ENCODE assay signal across 1 cellular context in the genomic region with DNA sequence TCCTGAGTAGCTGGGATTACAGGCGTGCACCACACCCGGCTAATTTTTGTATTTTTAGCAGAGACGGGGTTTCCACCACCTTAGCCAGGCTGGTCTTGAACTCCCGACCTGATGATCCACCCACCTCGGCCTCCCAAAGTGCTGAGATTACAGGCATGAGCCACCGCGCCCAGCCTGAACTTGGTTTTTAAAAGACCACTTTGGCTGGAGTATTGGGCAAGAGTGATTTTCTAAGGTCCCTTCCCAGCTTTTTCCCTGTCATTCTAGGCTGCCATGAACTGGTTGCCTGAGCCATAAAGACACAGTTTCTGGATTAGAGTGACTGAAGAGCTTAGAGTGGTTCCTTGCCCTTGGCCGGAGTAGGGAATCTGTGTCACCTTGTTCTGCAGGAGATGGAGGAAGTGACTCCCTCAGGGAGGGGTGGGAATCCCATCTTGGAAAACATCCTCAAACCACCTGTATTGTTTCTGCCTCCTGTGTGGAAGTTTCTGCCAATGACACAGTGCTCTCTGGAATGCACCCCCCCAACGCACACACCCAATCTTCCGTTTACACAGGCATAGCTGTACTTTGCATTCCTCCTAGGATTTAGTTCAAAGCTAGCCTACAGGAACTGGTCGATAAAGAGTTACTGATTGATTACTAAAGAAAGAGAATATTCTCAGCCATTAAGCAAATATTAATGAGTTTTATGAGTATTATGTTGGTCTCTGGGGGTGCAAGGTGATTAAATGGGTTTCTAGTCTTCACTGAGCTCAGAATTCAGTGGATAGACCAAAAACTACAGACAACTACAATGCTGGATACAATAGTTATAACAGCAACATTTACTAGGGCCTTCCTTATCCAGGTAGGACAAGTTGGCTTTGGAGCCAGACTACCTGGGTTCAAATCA.
TF ChIP-seq lines count a peak whose summit lies in the region.

No MANE protein-coding gene starts in this region.

TF ChIP-seq in HCT116, 20 proteins besides CTCF, POLR2A, EP300 and RAD21:
- TF ChIP-seq POLR2AphosphoS5 (IDR thresholded peaks at IDR 0.05; ENCODE audit: low read depth, low read length): peak; percentile 81
- peak; percentile 86 for TF ChIP-seq CBX3 (IDR thresholded peaks at IDR 0.05; ENCODE audit: low read depth)
- TF ChIP-seq, protein P1, sequence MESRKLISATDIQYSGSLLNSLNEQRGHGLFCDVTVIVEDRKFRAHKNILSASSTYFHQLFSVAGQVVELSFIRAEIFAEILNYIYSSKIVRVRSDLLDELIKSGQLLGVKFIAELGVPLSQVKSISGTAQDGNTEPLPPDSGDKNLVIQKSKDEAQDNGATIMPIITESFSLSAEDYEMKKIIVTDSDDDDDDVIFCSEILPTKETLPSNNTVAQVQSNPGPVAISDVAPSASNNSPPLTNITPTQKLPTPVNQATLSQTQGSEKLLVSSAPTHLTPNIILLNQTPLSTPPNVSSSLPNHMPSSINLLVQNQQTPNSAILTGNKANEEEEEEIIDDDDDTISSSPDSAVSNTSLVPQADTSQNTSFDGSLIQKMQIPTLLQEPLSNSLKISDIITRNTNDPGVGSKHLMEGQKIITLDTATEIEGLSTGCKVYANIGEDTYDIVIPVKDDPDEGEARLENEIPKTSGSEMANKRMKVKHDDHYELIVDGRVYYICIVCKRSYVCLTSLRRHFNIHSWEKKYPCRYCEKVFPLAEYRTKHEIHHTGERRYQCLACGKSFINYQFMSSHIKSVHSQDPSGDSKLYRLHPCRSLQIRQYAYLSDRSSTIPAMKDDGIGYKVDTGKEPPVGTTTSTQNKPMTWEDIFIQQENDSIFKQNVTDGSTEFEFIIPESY (IDR thresholded peaks at IDR 0.05; ENCODE audit: extremely low read depth, insufficient replicate concordance, low read length): no peak
- TF ChIP-seq YY1 (IDR thresholded peaks at IDR 0.05; ENCODE audit: extremely low read depth, insufficient replicate concordance, low read depth, low read length): peak; percentile 48
- TF ChIP-seq EGR1 (IDR thresholded peaks at IDR 0.05; ENCODE audit: low read depth): 0 out of 2 replicates have a peak, but pooled peaks have one; percentile 32
- TF ChIP-seq, protein P2, sequence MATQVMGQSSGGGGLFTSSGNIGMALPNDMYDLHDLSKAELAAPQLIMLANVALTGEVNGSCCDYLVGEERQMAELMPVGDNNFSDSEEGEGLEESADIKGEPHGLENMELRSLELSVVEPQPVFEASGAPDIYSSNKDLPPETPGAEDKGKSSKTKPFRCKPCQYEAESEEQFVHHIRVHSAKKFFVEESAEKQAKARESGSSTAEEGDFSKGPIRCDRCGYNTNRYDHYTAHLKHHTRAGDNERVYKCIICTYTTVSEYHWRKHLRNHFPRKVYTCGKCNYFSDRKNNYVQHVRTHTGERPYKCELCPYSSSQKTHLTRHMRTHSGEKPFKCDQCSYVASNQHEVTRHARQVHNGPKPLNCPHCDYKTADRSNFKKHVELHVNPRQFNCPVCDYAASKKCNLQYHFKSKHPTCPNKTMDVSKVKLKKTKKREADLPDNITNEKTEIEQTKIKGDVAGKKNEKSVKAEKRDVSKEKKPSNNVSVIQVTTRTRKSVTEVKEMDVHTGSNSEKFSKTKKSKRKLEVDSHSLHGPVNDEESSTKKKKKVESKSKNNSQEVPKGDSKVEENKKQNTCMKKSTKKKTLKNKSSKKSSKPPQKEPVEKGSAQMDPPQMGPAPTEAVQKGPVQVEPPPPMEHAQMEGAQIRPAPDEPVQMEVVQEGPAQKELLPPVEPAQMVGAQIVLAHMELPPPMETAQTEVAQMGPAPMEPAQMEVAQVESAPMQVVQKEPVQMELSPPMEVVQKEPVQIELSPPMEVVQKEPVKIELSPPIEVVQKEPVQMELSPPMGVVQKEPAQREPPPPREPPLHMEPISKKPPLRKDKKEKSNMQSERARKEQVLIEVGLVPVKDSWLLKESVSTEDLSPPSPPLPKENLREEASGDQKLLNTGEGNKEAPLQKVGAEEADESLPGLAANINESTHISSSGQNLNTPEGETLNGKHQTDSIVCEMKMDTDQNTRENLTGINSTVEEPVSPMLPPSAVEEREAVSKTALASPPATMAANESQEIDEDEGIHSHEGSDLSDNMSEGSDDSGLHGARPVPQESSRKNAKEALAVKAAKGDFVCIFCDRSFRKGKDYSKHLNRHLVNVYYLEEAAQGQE (IDR thresholded peaks at IDR 0.05; ENCODE audit: low read depth): no peak
- TF ChIP-seq, protein P3, sequence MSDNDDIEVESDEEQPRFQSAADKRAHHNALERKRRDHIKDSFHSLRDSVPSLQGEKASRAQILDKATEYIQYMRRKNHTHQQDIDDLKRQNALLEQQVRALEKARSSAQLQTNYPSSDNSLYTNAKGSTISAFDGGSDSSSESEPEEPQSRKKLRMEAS (IDR thresholded peaks at IDR 0.05): peak; percentile 76
- TF ChIP-seq, protein P4, sequence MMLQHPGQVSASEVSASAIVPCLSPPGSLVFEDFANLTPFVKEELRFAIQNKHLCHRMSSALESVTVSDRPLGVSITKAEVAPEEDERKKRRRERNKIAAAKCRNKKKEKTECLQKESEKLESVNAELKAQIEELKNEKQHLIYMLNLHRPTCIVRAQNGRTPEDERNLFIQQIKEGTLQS (IDR thresholded peaks at IDR 0.05): no peak
- peak; percentile 91 for TF ChIP-seq TCF7L2 (IDR thresholded peaks at IDR 0.05; ENCODE audit: borderline replicate concordance, extremely low read depth, insufficient read depth, insufficient read length)
- no peak for TF ChIP-seq EZH2 (IDR thresholded peaks at IDR 0.05)
- peak; percentile 85 for TF ChIP-seq CEBPB (IDR thresholded peaks at IDR 0.05; ENCODE audit: low read depth)
- no peak for TF ChIP-seq SRF (IDR thresholded peaks at IDR 0.05; ENCODE audit: low read depth)
- TF ChIP-seq EZH2phosphoT487 (IDR thresholded peaks at IDR 0.05; ENCODE audit: borderline replicate concordance): no peak
- TF ChIP-seq ZFX (IDR thresholded peaks at IDR 0.05): no peak
- TF ChIP-seq FOSL1 (IDR thresholded peaks at IDR 0.05; ENCODE audit: low read depth): peak; percentile 85
- peak; percentile 100 for TF ChIP-seq SP1 (IDR thresholded peaks at IDR 0.05; ENCODE audit: low read depth)
- no peak for TF ChIP-seq ZNF274 (IDR thresholded peaks at IDR 0.05; ENCODE audit: low read depth, low read length)
- TF ChIP-seq ELF1 (IDR thresholded peaks at IDR 0.05; ENCODE audit: borderline replicate concordance, low read depth): no peak; the same call in 1 of the 2 replicates
- TF ChIP-seq SIN3A (IDR thresholded peaks at IDR 0.05; ENCODE audit: low read depth): peak; percentile 80
- peak; percentile 96 for TF ChIP-seq JUND (IDR thresholded peaks at IDR 0.05)
TF ChIP-seq in HCT116: peak in this region for 11.
